In genomic region chr2:230724957-230725356, GRCh38 we compare ENCODE assay signal across 7 cellular contexts. TPM values are rescaled to one million over a fixed set of nuclear protein-coding genes. Genes with fewer than 3 reads are reported as not detected.
DNase-seq lines count a peak whose midpoint lies in the region; ATAC-seq, FAIRE-seq and TF ChIP-seq lines count a peak whose summit lies in the region.
"Not testable (repeated sequence)": the region's sequence is repeated elsewhere in the genome, so short reads cannot be mapped to it uniquely, and the experiment has no call there.

No MANE protein-coding gene starts in this region.

- H3K4me3 Mint-ChIP-seq in CD14-positive monocyte; activated CD8-positive, alpha-beta T cell treated with anti-CD3 and anti-CD28 coated beads, Interleukin-2, amount 10 ng/mL, durations not matched to agents 7 days and 5 days: not testable (repeated sequence)
- H3K4me3 Mint-ChIP-seq in CD8-positive, alpha-beta T cell: peak overlapping the region; percentile 5

- peaks cover 34 to 52% of the 10 kb centered on the region in 2 donors for H3K36me3 Mint-ChIP-seq in CD14-positive monocyte
- peaks cover 35% of the 10 kb centered on the region for H3K36me3 Mint-ChIP-seq in CD8-positive, alpha-beta T cell
- H3K36me3 Mint-ChIP-seq in activated CD8-positive, alpha-beta T cell treated with anti-CD3 and anti-CD28 coated beads, Interleukin-2, amount 10 ng/mL, durations not matched to agents 7 days and 5 days (ENCODE audit: low read depth): peaks cover 59% of the 10 kb centered on the region

- TF ChIP-seq POLR2A in GM12878 (IDR thresholded peaks at IDR 0.05; ENCODE audit: low read depth, low read length); esophagus muscularis mucosa (IDR thresholded peaks at IDR 0.05; ENCODE audit: low read depth): not testable (repeated sequence)

- not testable (repeated sequence) for H3K9me3 ChIP-seq in CD8-positive, alpha-beta T cell (ENCODE audit: low read length); OCI-LY7 (ENCODE audit: low read length); GM12878 (replicated peaks; ENCODE audit: control insufficient read depth, insufficient read depth, low read length); esophagus muscularis mucosa; neutrophil

- not testable (repeated sequence) for H3K27ac ChIP-seq in CD8-positive, alpha-beta T cell (ENCODE audit: low read depth, low read length); OCI-LY7 (ENCODE audit: low read depth, low read length, poor library complexity, severe bottlenecking); GM12878 (ENCODE audit: control insufficient read depth, insufficient read depth); esophagus muscularis mucosa (replicated peaks in 1 of 4)
- peak overlapping the region; percentile 63 for H3K27ac ChIP-seq in neutrophil

- H3K79me2 ChIP-seq in OCI-LY7 (ENCODE audit: insufficient read depth, low read depth, low read length) (peaks cover 71% of the 10 kb centered on the region), GM12878 (ENCODE audit: control insufficient read depth, insufficient read depth, low read length) (peaks cover 62% of the 10 kb centered on the region)

- H3K4me1 Mint-ChIP-seq in CD14-positive monocyte: peaks cover 38% of the 10 kb centered on the region
- peaks cover 62% of the 10 kb centered on the region for H3K4me1 Mint-ChIP-seq in CD8-positive, alpha-beta T cell (ENCODE audit: low read depth)
- peaks cover 66% of the 10 kb centered on the region for H3K4me1 Mint-ChIP-seq in activated CD8-positive, alpha-beta T cell treated with anti-CD3 and anti-CD28 coated beads, Interleukin-2, amount 10 ng/mL, durations not matched to agents 7 days and 5 days (ENCODE audit: low read depth)

- H3K36me3 ChIP-seq in CD8-positive, alpha-beta T cell (ENCODE audit: insufficient read depth, low read length): not testable (repeated sequence)
- H3K36me3 ChIP-seq in OCI-LY7 (ENCODE audit: insufficient read depth, low read length): peaks cover 54% of the 10 kb centered on the region
- peaks cover 8 to 31% of the 10 kb centered on the region in 2 experiments for H3K36me3 ChIP-seq in GM12878 (ENCODE audit: control insufficient read depth in 2 of 2, insufficient read depth in 2 of 2, low read length in 1 of 2)
- peaks cover 0 to 22% (median 4%) of the 10 kb centered on the region in 4 donors for H3K36me3 ChIP-seq in esophagus muscularis mucosa
- peaks cover 20% of the 10 kb centered on the region for H3K36me3 ChIP-seq in neutrophil

- not testable (repeated sequence) for H4K20me1 ChIP-seq in OCI-LY7 (ENCODE audit: insufficient read depth, low read length); GM12878 (ENCODE audit: control insufficient read depth, insufficient read depth)

- H3K4me3 ChIP-seq in CD8-positive, alpha-beta T cell (ENCODE audit: low read depth, low read length); OCI-LY7 (ENCODE audit: low read depth, low read length, poor library complexity, severe bottlenecking); GM12878; esophagus muscularis mucosa; neutrophil (ENCODE audit: low read depth in 1 of 2, low read length in 1 of 2): not testable (repeated sequence)

- not testable (repeated sequence) for TF ChIP-seq CTCF in CD14-positive monocyte (IDR thresholded peaks at IDR 0.05); CD8-positive, alpha-beta T cell (IDR thresholded peaks at IDR 0.05); OCI-LY7 (conservative IDR thresholded peaks at IDR 0.05; ENCODE audit: low read length); GM12878 (IDR thresholded peaks at IDR 0.05 in 2 of 3, conservative IDR thresholded peaks at IDR 0.05 in 1 of 3; ENCODE audit: control insufficient read depth in 2 of 3, extremely low read depth in 1 of 3, insufficient read depth in 1 of 3, low read depth in 3 of 3, low read length in 3 of 3); esophagus muscularis mucosa (IDR thresholded peaks at IDR 0.05); neutrophil (IDR thresholded peaks at IDR 0.05)

- in situ Hi-C loops in GM12878 (cut with MboI): not testable (repeated sequence)

- not testable (repeated sequence) for H3K4me2 ChIP-seq in OCI-LY7 (ENCODE audit: low read length); GM12878 (ENCODE audit: control insufficient read depth, insufficient read depth)

- TF ChIP-seq RAD21 in GM12878 (IDR thresholded peaks at IDR 0.05; ENCODE audit: insufficient read depth, low read depth, low read length): not testable (repeated sequence)

- H3K27me3 ChIP-seq in CD8-positive, alpha-beta T cell (ENCODE audit: insufficient read depth, low read length); GM12878 (replicated peaks in 1 of 2; ENCODE audit: control insufficient read depth in 2 of 2, insufficient read depth in 2 of 2, low read length in 1 of 2); esophagus muscularis mucosa; neutrophil: not testable (repeated sequence)

- DNase-seq in CD14-positive monocyte (ENCODE audit: low spot score); CD8-positive, alpha-beta T cell; OCI-LY7 (ENCODE audit: low spot score); activated CD8-positive, alpha-beta T cell treated with anti-CD3 and anti-CD28 coated beads, Interleukin-2, amount 10 ng/mL, durations not matched to agents 7 days and 5 days; GM12878 (ENCODE audit: low read depth, low spot score): not testable (repeated sequence)
- peak; percentile 91 for DNase-seq in esophagus muscularis mucosa (ENCODE audit: extremely low spot score)

- H2AFZ ChIP-seq in OCI-LY7 (ENCODE audit: low read length); GM12878 (ENCODE audit: control insufficient read depth, low read depth, low read length): not testable (repeated sequence)

- RAD21 ChIA-PET in GM12878 (lab: Charles Lee; ENCODE audit: unreplicated experiment): interaction anchor here (0.7 kb wide), 1 partner anchor 13 kb away, joined by 5 read pairs; no protein-coding TSS in a partner anchor

- POLR2A ChIA-PET in CD8-positive, alpha-beta T cell (lab: Charles Lee): interaction anchor here (0.7 kb wide), 1 partner anchor 499 kb away, joined by 3 read pairs; the partner anchor contains the start of gene SP140
- POLR2A ChIA-PET in OCI-LY7 (lab: Charles Lee); activated CD8-positive, alpha-beta T cell treated with anti-CD3 and anti-CD28 coated beads, Interleukin-2, amount 10 ng/mL, durations not matched to agents 7 days and 5 days (lab: Charles Lee); GM12878 (lab: Charles Lee): not testable (repeated sequence)

- WGBS in GM12878 (ENCODE audit: insufficient coverage, insufficient replicate concordance, low lambda C conversion rate, missing lambda C conversion rate): 97% methylated on average over 9 of the region's 14 CpGs
- 92% methylated on average over 14 of the region's 14 CpGs for WGBS in esophagus muscularis mucosa

- not testable (repeated sequence) for FAIRE-seq in GM12878 (lab: Jason Lieb, UNC)

- peaks cover 52% of the 10 kb centered on the region for H3K4me1 ChIP-seq in CD8-positive, alpha-beta T cell (ENCODE audit: insufficient read depth, low read length)
- H3K4me1 ChIP-seq in OCI-LY7 (ENCODE audit: insufficient read depth, low read length, poor library complexity, severe bottlenecking) (peaks cover 37% of the 10 kb centered on the region), GM12878 (ENCODE audit: control insufficient read depth, insufficient read depth, low read length) (peaks cover 30% of the 10 kb centered on the region), esophagus muscularis mucosa (peaks cover 15 to 66% (median 44%) of the 10 kb centered on the region in 4 donors), neutrophil (ENCODE audit: control insufficient read depth in 1 of 2, insufficient read depth in 1 of 2, low read depth in 1 of 2, low read length in 1 of 2) (peaks cover 63 to 69% of the 10 kb centered on the region in 2 experiments)

- CTCF ChIA-PET in CD8-positive, alpha-beta T cell (lab: Charles Lee): interaction anchor here (1.4 kb wide), 1 partner anchor 11 kb away, joined by 5 read pairs; no protein-coding TSS in a partner anchor
- CTCF ChIA-PET in OCI-LY7 (lab: Charles Lee; ENCODE audit: unreplicated experiment); GM12878 (lab: Yijun Ruan, JAX): not testable (repeated sequence)
- CTCF ChIA-PET in activated CD8-positive, alpha-beta T cell treated with anti-CD3 and anti-CD28 coated beads, Interleukin-2, amount 10 ng/mL, durations not matched to agents 7 days and 5 days (lab: Charles Lee): interaction anchor here (1.0 kb wide), 1 partner anchor 74 kb away, joined by 3 read pairs; no protein-coding TSS in a partner anchor

- not testable (repeated sequence) for TF ChIP-seq EP300 in GM12878 (IDR thresholded peaks at IDR 0.05; ENCODE audit: borderline replicate concordance in 1 of 2, control insufficient read depth in 1 of 2, low read depth in 2 of 2, low read length in 2 of 2); esophagus muscularis mucosa (IDR thresholded peaks at IDR 0.05)

- H3K27ac Mint-ChIP-seq in CD14-positive monocyte: peak overlapping the region in 5 of 7 donors; percentile 1 to 61 (median 37)
- H3K27ac Mint-ChIP-seq in CD8-positive, alpha-beta T cell: peak overlapping the region; percentile 60
- peak overlapping the region; percentile 6 for H3K27ac Mint-ChIP-seq in activated CD8-positive, alpha-beta T cell treated with anti-CD3 and anti-CD28 coated beads, Interleukin-2, amount 10 ng/mL, durations not matched to agents 7 days and 5 days

- BruUV-seq in OCI-LY7 (replicated peaks; lab: Mats Ljungman, UMichigan): TSS peak; percentile 1
- BruUV-seq in GM12878 (replicated peaks; lab: Mats Ljungman, UMichigan): TSS peak; percentile 38

- H3K9ac ChIP-seq in GM12878 (ENCODE audit: control insufficient read depth, insufficient read depth, low read length): not testable (repeated sequence)

- not testable (repeated sequence) for H3K9me2 ChIP-seq in OCI-LY7 (ENCODE audit: insufficient read depth, low read length)

- intact Hi-C loops in CD14-positive monocyte (cut with micrococcal nuclease); OCI-LY7 (cut with micrococcal nuclease; ENCODE audit: unreplicated experiment); GM12878 (cut with micrococcal nuclease; ENCODE audit: unreplicated experiment); esophagus muscularis mucosa (cut with DNase I): not testable (repeated sequence)
- intact Hi-C loops in CD8-positive, alpha-beta T cell (cut with DNase I, micrococcal nuclease): loop anchor here (1.0 to 5.0 kb wide), 2 partner anchors 13 to 83 kb away; partner anchors contain the start of gene CAB39 (in 1 of the 2)

- H3K9me3 Mint-ChIP-seq in CD14-positive monocyte; CD8-positive, alpha-beta T cell; activated CD8-positive, alpha-beta T cell treated with anti-CD3 and anti-CD28 coated beads, Interleukin-2, amount 10 ng/mL, durations not matched to agents 7 days and 5 days (ENCODE audit: insufficient read depth): not testable (repeated sequence)

- SMC1A ChIA-PET in GM12878 (lab: Charles Lee; ENCODE audit: uncharacterized antibody, unreplicated experiment): interaction anchor here (0.7 to 1.2 kb wide), 3 partner anchors 11 to 19 kb away, joined by 3 to 4 read pairs (median 3); no protein-coding TSS in a partner anchor

- ATAC-seq in CD8-positive, alpha-beta T cell; activated CD8-positive, alpha-beta T cell treated with anti-CD3 and anti-CD28 coated beads, Interleukin-2, amount 10 ng/mL, durations not matched to agents 7 days and 5 days; GM12878: not testable (repeated sequence)

- not testable (repeated sequence) for H3K27me3 Mint-ChIP-seq in CD14-positive monocyte (ENCODE audit: low read depth in 3 of 3); CD8-positive, alpha-beta T cell (ENCODE audit: low read depth); activated CD8-positive, alpha-beta T cell treated with anti-CD3 and anti-CD28 coated beads, Interleukin-2, amount 10 ng/mL, durations not matched to agents 7 days and 5 days (ENCODE audit: low read depth)

RNA-seq across cellular contexts. Expression of gene CAB39, which starts 12.3 kb away (rescaled TPM):
- polyA plus RNA-seq in CD14-positive monocyte: 10 to 100 TPM; 33.1 to 38.3 TPM
- 10 to 100 TPM; 36.4 to 42.6 TPM for total RNA-seq in CD8-positive, alpha-beta T cell
- total RNA-seq in OCI-LY7 (2014; rRNA removed; shearing (Covaris generic)): 31.5 and 39.3 TPM in 2 replicates
- 53.4 and 53.8 TPM in 2 replicates for total RNA-seq in OCI-LY7 (2022)
- 100 to 1,000 TPM; 175 to 178 TPM for total RNA-seq in activated CD8-positive, alpha-beta T cell treated with anti-CD3 and anti-CD28 coated beads, Interleukin-2, amount 10 ng/mL, durations not matched to agents 7 days and 5 days
- total RNA-seq in GM12878 (2013; cell fraction: nucleolus; rRNA removed): 112 and 114 TPM in 2 replicates
- total RNA-seq in GM12878 (2014; rRNA removed): 65.0 and 66.7 TPM in 2 replicates
- total RNA-seq in GM12878 (2014; rRNA removed; fragmentation: Illumina TruSeq; extraction: Trizol): 88.0 and 90.4 TPM in 2 replicates
- 76.0 and 78.6 TPM in 2 replicates for total RNA-seq in GM12878 (2021)
- polyA plus RNA-seq in GM12878 (2011; ENCODE audit: low read depth): 28.1 TPM
- 129 and 157 TPM in 2 replicates for polyA plus RNA-seq in GM12878 (2011; rRNA removed)
- 49.4 and 63.1 TPM in 2 replicates for polyA plus RNA-seq in GM12878 (2011; cell fraction: cytosol; rRNA removed)
- polyA plus RNA-seq in GM12878 (2011; cell fraction: nucleus; rRNA removed): 53.4 and 55.1 TPM in 2 replicates
- 36.8 and 45.6 TPM in 2 replicates for polyA plus RNA-seq in GM12878 (2012)
- 86.0 and 90.8 TPM in 2 replicates for polyA plus RNA-seq in GM12878 (2014; fragmentation: Illumina TruSeq; extraction: Trizol)
- polyA plus RNA-seq in GM12878 (2014; fragmentation: Nextera tagmentation; extraction: Ambion mirVana): 10 to 100 TPM; 37.2 to 42.8 TPM
- polyA plus RNA-seq in GM12878 (2014; rRNA removed): 54.8 and 59.9 TPM in 2 replicates
- polyA plus RNA-seq in GM12878 (2016; fragmentation: Nextera tagmentation; extraction: Ambion mirVana): 10 to 100 TPM; 13.3 to 60.8 TPM
- 119 and 163 TPM in 2 replicates for polyA minus RNA-seq in GM12878 (2011; rRNA and poly(A)+ RNA removed)
- 63.6 and 69.4 TPM in 2 replicates for polyA minus RNA-seq in GM12878 (2011; cell fraction: cytosol; rRNA and poly(A)+ RNA removed)
- polyA minus RNA-seq in GM12878 (2011; cell fraction: nucleus; rRNA and poly(A)+ RNA removed): 36.1 and 66.9 TPM in 2 replicates
- 100 to 1,000 TPM in 1 of 4 donors, 10 to 100 TPM in 3; 73.6 to 105 (median 83.9) TPM for total RNA-seq in esophagus muscularis mucosa

Comparison
In these comparisons a context has a peak if more than half of its experiments do, and no peak if none do; other contexts are left out.
1. H3K27ac Mint-ChIP-seq: peak in every context shown above with its lines; median percentile 60 in CD8-positive, alpha-beta T cell; 37 in CD14-positive monocyte; 6 in activated CD8-positive, alpha-beta T cell treated with anti-CD3 and anti-CD28 coated beads, Interleukin-2, amount 10 ng/mL, durations not matched to agents 7 days and 5 days.